1 cellular context compared by ENCODE assay signal in genomic region chr11:125075242-125075625, GRCh38.
TF ChIP-seq lines count a peak whose summit lies in the region.

No MANE protein-coding gene starts in this region.

TF ChIP-seq in HepG2, 621 proteins besides CTCF, POLR2A, EP300 and RAD21 (continued from another document):
- TF ChIP-seq ZNF639 (CRISPR knock-in tag; conservative IDR thresholded peaks at IDR 0.05): no peak
- no peak for TF ChIP-seq SCMH1 (CRISPR knock-in tag; IDR thresholded peaks at IDR 0.05; ENCODE audit: borderline replicate concordance)
- no peak for TF ChIP-seq ATRX (CRISPR knock-in tag; IDR thresholded peaks at IDR 0.05; ENCODE audit: borderline replicate concordance)
- no peak for TF ChIP-seq CBX1 (IDR thresholded peaks at IDR 0.05; ENCODE audit: low read depth)
- TF ChIP-seq ZFP36L1 (CRISPR knock-in tag; IDR thresholded peaks at IDR 0.05): no peak
- no peak for TF ChIP-seq MYNN (CRISPR knock-in tag; IDR thresholded peaks at IDR 0.05; ENCODE audit: low read depth)
- TF ChIP-seq ZNF780A (CRISPR knock-in tag; IDR thresholded peaks at IDR 0.05): no peak
- no peak for TF ChIP-seq ZNF501 (CRISPR knock-in tag; IDR thresholded peaks at IDR 0.05)
